Comparison of ENCODE assay signal across 1 cellular context in the genomic region with DNA sequence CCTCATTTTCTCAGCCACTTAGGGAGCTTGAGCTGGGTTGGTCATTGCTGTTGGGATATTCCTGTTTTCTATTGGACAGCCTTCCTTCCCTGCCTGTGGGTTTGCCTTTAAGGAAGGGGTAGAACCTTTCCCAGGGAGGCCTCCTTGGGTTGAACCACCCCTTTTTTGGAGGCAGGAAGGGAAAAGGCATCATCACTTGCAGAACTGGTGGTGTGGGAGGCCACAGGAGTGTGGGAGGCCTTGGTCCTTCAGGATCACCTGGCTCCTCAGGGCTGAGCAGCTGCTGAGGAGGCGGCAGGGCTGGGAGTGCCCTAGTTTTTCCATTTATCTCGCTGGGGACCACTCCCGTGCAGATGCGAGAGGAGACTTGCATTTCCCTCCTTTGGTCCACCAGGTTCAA.
TF ChIP-seq lines count a peak whose summit lies in the region.

No MANE protein-coding gene starts in this region.

TF ChIP-seq in A549, 52 proteins besides CTCF, POLR2A, EP300 and RAD21 (continued from another document):
- TF ChIP-seq, protein P1, sequence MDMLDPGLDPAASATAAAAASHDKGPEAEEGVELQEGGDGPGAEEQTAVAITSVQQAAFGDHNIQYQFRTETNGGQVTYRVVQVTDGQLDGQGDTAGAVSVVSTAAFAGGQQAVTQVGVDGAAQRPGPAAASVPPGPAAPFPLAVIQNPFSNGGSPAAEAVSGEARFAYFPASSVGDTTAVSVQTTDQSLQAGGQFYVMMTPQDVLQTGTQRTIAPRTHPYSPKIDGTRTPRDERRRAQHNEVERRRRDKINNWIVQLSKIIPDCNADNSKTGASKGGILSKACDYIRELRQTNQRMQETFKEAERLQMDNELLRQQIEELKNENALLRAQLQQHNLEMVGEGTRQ (IDR thresholded peaks at IDR 0.05), result no peak
- TF ChIP-seq GATA3 (IDR thresholded peaks at IDR 0.05; ENCODE audit: borderline replicate concordance) (no peak), TP53 (CRISPR knock-in tag; IDR thresholded peaks at IDR 0.05) (no peak), HEYL (CRISPR knock-in tag; IDR thresholded peaks at IDR 0.05) (no peak), HOXB13 (CRISPR knock-in tag; IDR thresholded peaks at IDR 0.05; ENCODE audit: low read depth) (no peak), TFCP2L1 (CRISPR knock-in tag; IDR thresholded peaks at IDR 0.05) (no peak), RARB (CRISPR knock-in tag; IDR thresholded peaks at IDR 0.05) (no peak), ZC3H11A (IDR thresholded peaks at IDR 0.05) (no peak), SREBF2 (IDR thresholded peaks at IDR 0.05) (no peak), FOXS1 (CRISPR knock-in tag; IDR thresholded peaks at IDR 0.05) (no peak), EHMT2 (IDR thresholded peaks at IDR 0.05; ENCODE audit: low read depth) (no peak), MYC (IDR thresholded peaks at IDR 0.05; ENCODE audit: borderline replicate concordance, low read length) (no peak), KDM5A (IDR thresholded peaks at IDR 0.05) (no peak), SMC3 (IDR thresholded peaks at IDR 0.05) (no peak), ZFP36 (IDR thresholded peaks at IDR 0.05; ENCODE audit: borderline replicate concordance, partially characterized antibody) (no peak), CHD2 (IDR thresholded peaks at IDR 0.05; ENCODE audit: low read length, partially characterized antibody) (no peak)
- TF ChIP-seq, protein P2, sequence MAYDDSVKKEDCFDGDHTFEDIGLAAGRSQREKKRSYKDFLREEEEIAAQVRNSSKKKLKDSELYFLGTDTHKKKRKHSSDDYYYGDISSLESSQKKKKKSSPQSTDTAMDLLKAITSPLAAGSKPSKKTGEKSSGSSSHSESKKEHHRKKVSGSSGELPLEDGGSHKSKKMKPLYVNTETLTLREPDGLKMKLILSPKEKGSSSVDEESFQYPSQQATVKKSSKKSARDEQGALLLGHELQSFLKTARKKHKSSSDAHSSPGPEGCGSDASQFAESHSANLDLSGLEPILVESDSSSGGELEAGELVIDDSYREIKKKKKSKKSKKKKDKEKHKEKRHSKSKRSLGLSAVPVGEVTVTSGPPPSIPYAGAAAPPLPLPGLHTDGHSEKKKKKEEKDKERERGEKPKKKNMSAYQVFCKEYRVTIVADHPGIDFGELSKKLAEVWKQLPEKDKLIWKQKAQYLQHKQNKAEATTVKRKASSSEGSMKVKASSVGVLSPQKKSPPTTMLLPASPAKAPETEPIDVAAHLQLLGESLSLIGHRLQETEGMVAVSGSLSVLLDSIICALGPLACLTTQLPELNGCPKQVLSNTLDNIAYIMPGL (CRISPR knock-in tag; IDR thresholded peaks at IDR 0.05; ENCODE audit: borderline replicate concordance), result no peak
- TF ChIP-seq, protein P3, sequence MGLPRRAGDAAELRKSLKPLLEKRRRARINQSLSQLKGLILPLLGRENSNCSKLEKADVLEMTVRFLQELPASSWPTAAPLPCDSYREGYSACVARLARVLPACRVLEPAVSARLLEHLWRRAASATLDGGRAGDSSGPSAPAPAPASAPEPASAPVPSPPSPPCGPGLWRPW (IDR thresholded peaks at IDR 0.05), result no peak
- TF ChIP-seq, protein P4, sequence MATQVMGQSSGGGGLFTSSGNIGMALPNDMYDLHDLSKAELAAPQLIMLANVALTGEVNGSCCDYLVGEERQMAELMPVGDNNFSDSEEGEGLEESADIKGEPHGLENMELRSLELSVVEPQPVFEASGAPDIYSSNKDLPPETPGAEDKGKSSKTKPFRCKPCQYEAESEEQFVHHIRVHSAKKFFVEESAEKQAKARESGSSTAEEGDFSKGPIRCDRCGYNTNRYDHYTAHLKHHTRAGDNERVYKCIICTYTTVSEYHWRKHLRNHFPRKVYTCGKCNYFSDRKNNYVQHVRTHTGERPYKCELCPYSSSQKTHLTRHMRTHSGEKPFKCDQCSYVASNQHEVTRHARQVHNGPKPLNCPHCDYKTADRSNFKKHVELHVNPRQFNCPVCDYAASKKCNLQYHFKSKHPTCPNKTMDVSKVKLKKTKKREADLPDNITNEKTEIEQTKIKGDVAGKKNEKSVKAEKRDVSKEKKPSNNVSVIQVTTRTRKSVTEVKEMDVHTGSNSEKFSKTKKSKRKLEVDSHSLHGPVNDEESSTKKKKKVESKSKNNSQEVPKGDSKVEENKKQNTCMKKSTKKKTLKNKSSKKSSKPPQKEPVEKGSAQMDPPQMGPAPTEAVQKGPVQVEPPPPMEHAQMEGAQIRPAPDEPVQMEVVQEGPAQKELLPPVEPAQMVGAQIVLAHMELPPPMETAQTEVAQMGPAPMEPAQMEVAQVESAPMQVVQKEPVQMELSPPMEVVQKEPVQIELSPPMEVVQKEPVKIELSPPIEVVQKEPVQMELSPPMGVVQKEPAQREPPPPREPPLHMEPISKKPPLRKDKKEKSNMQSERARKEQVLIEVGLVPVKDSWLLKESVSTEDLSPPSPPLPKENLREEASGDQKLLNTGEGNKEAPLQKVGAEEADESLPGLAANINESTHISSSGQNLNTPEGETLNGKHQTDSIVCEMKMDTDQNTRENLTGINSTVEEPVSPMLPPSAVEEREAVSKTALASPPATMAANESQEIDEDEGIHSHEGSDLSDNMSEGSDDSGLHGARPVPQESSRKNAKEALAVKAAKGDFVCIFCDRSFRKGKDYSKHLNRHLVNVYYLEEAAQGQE (IDR thresholded peaks at IDR 0.05), result no peak
TF ChIP-seq in A549: peak in this region for 0.
